21 cellular contexts compared by ENCODE assay signal in genomic region chr13:105814902-105815250, GRCh38.
"Had no signal": no experiment of that assay in that cellular context is flagged by ENCODE, and none has a peak within 500 bp of the region (broad histone marks: within the 10 kb centered on the region; RNA-seq: fewer than 3 reads in every experiment).

No MANE protein-coding gene starts in this region.

- H3K27me3 ChIP-seq: SJCRH30 had no signal

- H3K9me3 ChIP-seq: SJCRH30, SK-N-SH had no signal

- H3K4me2 ChIP-seq: SK-N-SH had no signal

- H3K9ac ChIP-seq: SK-N-SH had no signal

- H3K9me3 Mint-ChIP-seq: activated naive CD4-positive, alpha-beta T cell treated with anti-CD3 and anti-CD28 coated beads for 36 hours; activated T-helper 17 cell treated with anti-CD3 and anti-CD28 coated beads, Interleukin-2, amount 50 U/mL, for 72 hours; WTC11 had no signal

- H3K27ac ChIP-seq: SJCRH30 had no signal

- H3K4me3 ChIP-seq: K562, SJCRH30 had no signal

- H3K4me3 Mint-ChIP-seq: activated naive CD4-positive, alpha-beta T cell treated with anti-CD3 and anti-CD28 coated beads for 36 hours; activated naive CD8-positive, alpha-beta T cell; activated T-helper 17 cell treated with anti-CD3 and anti-CD28 coated beads, Interleukin-2, amount 50 U/mL, for 72 hours; brain; WTC11 had no signal

- H3K36me3 ChIP-seq: SJCRH30 had no signal

- DNase-seq: activated CD4-positive, alpha-beta T cell treated with anti-CD3 and anti-CD28 coated beads for 48 hours; activated CD4-positive, alpha-beta T cell treated with anti-CD3 and anti-CD28 coated beads, Interleukin-2, amount 50 U/mL, for 48 hours; activated CD4-positive, CD25-positive, alpha-beta regulatory T cell treated with anti-CD3 and anti-CD28 coated beads, Interleukin-2, amount 50 U/mL, for 72 hours; activated CD8-positive, alpha-beta memory T cell treated with anti-CD3 and anti-CD28 coated beads for 24 hours; activated gamma-delta T cell; activated naive CD4-positive, alpha-beta T cell treated with anti-CD3 and anti-CD28 coated beads for 36 hours; activated T-cell treated with anti-CD3 and anti-CD28 coated beads, Interleukin-2, amount 50 U/mL, for 48 hours; amygdala; Karpas-422; NCI-H1436 treated with DMSO at 0.1 percent for 48 hours; NCI-H187; NCI-H510A treated with DMSO at 0.1 percent for 48 hours; Right ventricle myocardium superior; SK-N-SH; T-helper 1 cell had no signal

- ATAC-seq: activated T-helper 17 cell treated with anti-CD3 and anti-CD28 coated beads, Interleukin-2, amount 50 U/mL, for 72 hours; K562; WTC11 had no signal

- H3K27me3 Mint-ChIP-seq: activated naive CD8-positive, alpha-beta T cell; activated T-helper 17 cell treated with anti-CD3 and anti-CD28 coated beads, Interleukin-2, amount 50 U/mL, for 72 hours had no signal

- H3K4me1 Mint-ChIP-seq: activated T-helper 17 cell treated with anti-CD3 and anti-CD28 coated beads, Interleukin-2, amount 50 U/mL, for 72 hours had no signal

- H3K27ac Mint-ChIP-seq: activated naive CD4-positive, alpha-beta T cell treated with anti-CD3 and anti-CD28 coated beads for 36 hours; activated naive CD8-positive, alpha-beta T cell; activated T-helper 17 cell treated with anti-CD3 and anti-CD28 coated beads, Interleukin-2, amount 50 U/mL, for 72 hours; WTC11 had no signal

- H3K36me3 Mint-ChIP-seq: activated naive CD8-positive, alpha-beta T cell; brain; WTC11 had no signal
